8 cellular contexts compared by ENCODE assay signal in genomic region chr10:15097011-15097812, GRCh38. TPM values are rescaled to one million over a fixed set of nuclear protein-coding genes. Genes with fewer than 3 reads are reported as not detected.
DNase-seq lines count a peak whose midpoint lies in the region; ATAC-seq and TF ChIP-seq lines count a peak whose summit lies in the region.

A gene with protein sequence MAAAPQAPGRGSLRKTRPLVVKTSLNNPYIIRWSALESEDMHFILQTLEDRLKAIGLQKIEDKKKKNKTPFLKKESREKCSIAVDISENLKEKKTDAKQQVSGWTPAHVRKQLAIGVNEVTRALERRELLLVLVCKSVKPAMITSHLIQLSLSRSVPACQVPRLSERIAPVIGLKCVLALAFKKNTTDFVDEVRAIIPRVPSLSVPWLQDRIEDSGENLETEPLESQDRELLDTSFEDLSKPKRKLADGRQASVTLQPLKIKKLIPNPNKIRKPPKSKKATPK (plus strand): TSS chr10:15097355. CDS start chr10:15103315, 5,960 bp downstream.

- no peak for TF ChIP-seq CTCF in GM10266 (IDR thresholded peaks at IDR 0.05; ENCODE audit: control insufficient read depth, insufficient read depth, low read depth, missing control alignments)
- no peak for TF ChIP-seq CTCF in omental fat pad (IDR thresholded peaks at IDR 0.05)

- no peaks in the 10 kb centered on the region for H3K9me3 Mint-ChIP-seq in activated naive CD4-positive, alpha-beta T cell treated with anti-CD3 and anti-CD28 coated beads, Interleukin-2, amount 50 U/mL, for 72 hours

- peaks cover 7 to 9% of the 10 kb centered on the region in 2 donors for H3K36me3 Mint-ChIP-seq in activated naive CD4-positive, alpha-beta T cell treated with anti-CD3 and anti-CD28 coated beads, Interleukin-2, amount 50 U/mL, for 72 hours

- peak; percentile 98 for DNase-seq in GM10266 (ENCODE audit: extremely low spot score)
- peak; percentile 86 for DNase-seq in NCI-H1092 (lab: John Stamatoyannopoulos, UW)
- peak; percentile 34 for DNase-seq in SKM-1 (lab: John Stamatoyannopoulos, UW; ENCODE audit: unreplicated experiment)
- peak; percentile 96 to 97 for DNase-seq in activated naive CD4-positive, alpha-beta T cell treated with anti-CD3 and anti-CD28 coated beads, Interleukin-2, amount 50 U/mL, for 72 hours (ENCODE audit: low spot score in 2 of 2)
- DNase-seq in glomerular visceral epithelial cell (ENCODE audit: extremely low spot score), result peak; percentile 96
- DNase-seq in omental fat pad (ENCODE audit: low spot score), result peak; percentile 97

- peak within 1 kb of the TSS; percentile 97 to 100 for H3K27ac Mint-ChIP-seq in activated naive CD4-positive, alpha-beta T cell treated with anti-CD3 and anti-CD28 coated beads, Interleukin-2, amount 50 U/mL, for 72 hours

- H3K27ac ChIP-seq in temporal lobe (ENCODE audit: low read depth, low read length), result peak within 1 kb of the TSS; percentile 88

- peak; percentile 86 for ATAC-seq in HG02610 (IDR thresholded peaks at IDR 0.05; ENCODE audit: unreplicated experiment)
- peak; percentile 91 to 93 for ATAC-seq in activated naive CD4-positive, alpha-beta T cell treated with anti-CD3 and anti-CD28 coated beads, Interleukin-2, amount 50 U/mL, for 72 hours
- ATAC-seq in omental fat pad (ENCODE audit: low FRiP score), result peak; percentile 99

RNA-seq across cellular contexts. Expression of the gene that starts here (rescaled TPM):
- 10 to 100 TPM; 15.5 to 17.5 TPM for total RNA-seq in activated naive CD4-positive, alpha-beta T cell treated with anti-CD3 and anti-CD28 coated beads, Interleukin-2, amount 50 U/mL, for 72 hours
- total RNA-seq in omental fat pad (10 to 100 TPM in 3 of 4 donors, 1 to 10 TPM in 1; 9.4 to 15.4 (median 12.1) TPM), temporal lobe (5.4 TPM)

Comparison
In these comparisons a context has a peak if more than half of its experiments do, and no peak if none do; other contexts are left out.
1. Peak in every context shown above with its lines: DNase-seq, ATAC-seq and H3K27ac ChIP-seq.
2. DNase-seq: peak in every context shown above with its lines; median percentile 98 in GM10266; 97 in omental fat pad; 96 in activated naive CD4-positive, alpha-beta T cell treated with anti-CD3 and anti-CD28 coated beads, Interleukin-2, amount 50 U/mL, for 72 hours; 96 in glomerular visceral epithelial cell; 86 in NCI-H1092; 34 in SKM-1.